In genomic region chr6:163177892-163178420, GRCh38 we compare ENCODE assay signal across 17 cellular contexts.
"Had no signal": no experiment of that assay in that cellular context is flagged by ENCODE, and none has a peak within 500 bp of the region (broad histone marks: within the 10 kb centered on the region; RNA-seq: fewer than 3 reads in every experiment).

No MANE protein-coding gene starts in this region.

- H3K4me1 ChIP-seq: uterus had no signal

- DNase-seq: effector CD8-positive, alpha-beta T cell; foreskin melanocyte; kidney; left colon; left ventricle myocardium superior; naive thymus-derived CD4-positive, alpha-beta T cell; nephron progenitor cell; pancreas; small intestine; stimulated activated CD4-positive, alpha-beta T cell treated with anti-CD3 and anti-CD28 coated beads, Interleukin-12 subunit alpha, Interleukin-12 subunit beta, amount 100 ng/mL, for 4 hours; uterus had no signal

- H3K4me3 Mint-ChIP-seq: naive thymus-derived CD4-positive, alpha-beta T cell; nephron progenitor cell; stimulated activated naive CD8-positive, alpha-beta T cell treated with anti-CD3 and anti-CD28 coated beads, Interleukin-15, Interleukin-2, amounts not matched to agents 100 ng/mL and 50 ng/mL, for 24 hours; type B pancreatic cell had no signal

- H2AFZ ChIP-seq: hepatocyte had no signal

- H3K27me3 ChIP-seq: hepatocyte, pancreas, uterus had no signal

- H3K9me3 Mint-ChIP-seq: naive thymus-derived CD4-positive, alpha-beta T cell; nephron progenitor cell; stimulated activated naive CD8-positive, alpha-beta T cell treated with anti-CD3 and anti-CD28 coated beads, Interleukin-15, Interleukin-2, amounts not matched to agents 100 ng/mL and 50 ng/mL, for 24 hours; type B pancreatic cell had no signal

- H3K36me3 Mint-ChIP-seq: naive thymus-derived CD4-positive, alpha-beta T cell; type B pancreatic cell had no signal

- H3K79me2 ChIP-seq: hepatocyte had no signal

- H3K9me3 ChIP-seq: pancreas, thoracic aorta, uterus had no signal

- H3K27ac ChIP-seq: coronary artery, hepatocyte, pancreas, thoracic aorta, uterus had no signal

- H3K4me2 ChIP-seq: hepatocyte had no signal

- H3K4me1 Mint-ChIP-seq: naive thymus-derived CD4-positive, alpha-beta T cell had no signal

- H3K27ac Mint-ChIP-seq: naive thymus-derived CD4-positive, alpha-beta T cell; nephron progenitor cell; progenitor cell of endocrine pancreas; stimulated activated naive CD8-positive, alpha-beta T cell treated with anti-CD3 and anti-CD28 coated beads, Interleukin-15, Interleukin-2, amounts not matched to agents 100 ng/mL and 50 ng/mL, for 24 hours; type B pancreatic cell had no signal
